In the genomic region with DNA sequence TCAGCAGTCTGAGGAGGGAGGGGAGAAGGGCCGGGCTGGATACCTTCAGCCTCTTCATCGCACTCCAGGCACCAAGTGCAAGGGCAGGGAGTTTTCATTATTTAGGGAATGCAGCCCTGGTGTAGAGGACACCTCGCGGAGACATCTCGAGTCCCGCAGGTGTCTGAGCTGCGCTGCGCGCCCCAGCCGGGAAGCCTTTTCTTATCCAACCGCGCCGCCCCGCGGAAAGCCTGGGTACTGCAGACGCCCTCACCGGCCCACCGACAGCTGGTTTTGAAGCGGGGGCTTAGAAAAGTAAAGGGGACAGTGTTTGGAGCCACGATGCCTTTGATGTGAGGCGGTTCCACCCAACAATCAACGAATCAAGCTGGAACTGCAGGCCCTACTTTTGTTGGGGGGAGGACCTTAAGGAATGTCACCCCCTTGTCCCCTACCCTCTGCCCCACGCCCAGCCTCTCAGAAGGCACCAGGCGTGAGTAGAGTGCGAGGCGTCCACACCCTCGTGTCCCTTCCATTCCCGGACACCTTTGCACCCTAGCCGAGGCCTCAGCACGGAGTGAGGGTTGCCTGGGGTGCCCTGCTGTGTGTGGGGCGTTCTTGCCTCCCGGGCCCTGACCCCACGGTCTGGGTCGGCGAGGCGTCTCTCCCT, we compare ENCODE assay signal across 8 cellular contexts. TPM values are rescaled to one million over a fixed set of nuclear protein-coding genes. Genes with fewer than 3 reads are reported as not detected.
DNase-seq lines count a peak whose midpoint lies in the region; ATAC-seq and TF ChIP-seq lines count a peak whose summit lies in the region.

No MANE protein-coding gene starts in this region.

- no peaks in the 10 kb centered on the region for H3K9me3 Mint-ChIP-seq in activated CD4-positive, alpha-beta memory T cell treated with anti-CD3 and anti-CD28 coated beads, Interleukin-2, amount 10 ng/mL, durations not matched to agents 7 days and 5 days

- peaks cover 52% of the 10 kb centered on the region for H3K27me3 Mint-ChIP-seq in activated CD4-positive, alpha-beta memory T cell treated with anti-CD3 and anti-CD28 coated beads, Interleukin-2, amount 10 ng/mL, durations not matched to agents 7 days and 5 days

- H3K4me3 Mint-ChIP-seq in activated CD4-positive, alpha-beta memory T cell treated with anti-CD3 and anti-CD28 coated beads, Interleukin-2, amount 10 ng/mL, durations not matched to agents 7 days and 5 days = peak overlapping the region; percentile 39

- WGBS in ectodermal cell, 2 experiments = 3 to 4% methylated on average over 36 of the region's 36 CpGs
- WGBS in lung, 2 donors = 2% methylated on average over 36 of the region's 36 CpGs

- H3K27ac Mint-ChIP-seq in activated CD4-positive, alpha-beta memory T cell treated with anti-CD3 and anti-CD28 coated beads, Interleukin-2, amount 10 ng/mL, durations not matched to agents 7 days and 5 days = no peak overlapping the region

- ATAC-seq in GM21723 (IDR thresholded peaks at IDR 0.05; ENCODE audit: unreplicated experiment) = peak; percentile 56
- peak; percentile 75 for ATAC-seq in lung (ENCODE audit: insufficient read depth, low FRiP score)

- H3K9me3 ChIP-seq in ectodermal cell (ENCODE audit: control insufficient read depth, low read length) (no peaks in the 10 kb centered on the region), lung (ENCODE audit: control insufficient read depth in 2 of 2, insufficient read depth in 1 of 2, low read length in 1 of 2) (peaks cover 0 to 4% of the 10 kb centered on the region in 2 donors)

- H3K27me3 ChIP-seq in ectodermal cell (ENCODE audit: control insufficient read depth, insufficient read depth, low read length, poor library complexity, severe bottlenecking) (peaks cover 80% of the 10 kb centered on the region), lung (ENCODE audit: control insufficient read depth, insufficient read depth) (peaks cover 19% of the 10 kb centered on the region)

- H3K36me3 ChIP-seq in ectodermal cell (ENCODE audit: control insufficient read depth, insufficient read depth, low read length) (no peaks in the 10 kb centered on the region), lung (ENCODE audit: control insufficient read depth in 2 of 2, insufficient read depth in 2 of 2, low read length in 2 of 2) (no peaks in the 10 kb centered on the region)

- H3K27ac ChIP-seq in ectodermal cell (ENCODE audit: insufficient read depth, low read depth, low read length, poor library complexity, severe bottlenecking) (no peak overlapping the region), lung (ENCODE audit: low read depth in 1 of 2, low read length in 1 of 2) (no peak overlapping the region)

- peaks cover 37% of the 10 kb centered on the region for H3K4me1 Mint-ChIP-seq in activated CD4-positive, alpha-beta memory T cell treated with anti-CD3 and anti-CD28 coated beads, Interleukin-2, amount 10 ng/mL, durations not matched to agents 7 days and 5 days

- H3K36me3 Mint-ChIP-seq in activated CD4-positive, alpha-beta memory T cell treated with anti-CD3 and anti-CD28 coated beads, Interleukin-2, amount 10 ng/mL, durations not matched to agents 7 days and 5 days (ENCODE audit: low read depth) = peaks cover 5% of the 10 kb centered on the region

- H3K4me1 ChIP-seq in ectodermal cell (ENCODE audit: control insufficient read depth, insufficient read depth, low read length) (peaks cover 12% of the 10 kb centered on the region), lung (ENCODE audit: control insufficient read depth in 2 of 2, insufficient read depth in 2 of 2, low read length in 2 of 2) (peaks cover 0 to 20% of the 10 kb centered on the region in 2 donors)

- POLR2A ChIA-PET in activated CD4-positive, alpha-beta memory T cell treated with anti-CD3 and anti-CD28 coated beads, Interleukin-2, amount 10 ng/mL, durations not matched to agents 7 days and 5 days (lab: Charles Lee) = interaction anchor here (3.5 kb wide), 1 partner anchor 269 kb away, joined by 10 read pairs; no protein-coding TSS in a partner anchor

- DNase-seq in Ammon's horn (ENCODE audit: low spot score) = peak; percentile 65
- DNase-seq in NCI-H345 (lab: John Stamatoyannopoulos, UW) = peak; percentile 75
- peak; percentile 74 for DNase-seq in activated CD4-positive, alpha-beta memory T cell treated with anti-CD3 and anti-CD28 coated beads, Interleukin-2, amount 10 ng/mL, durations not matched to agents 7 days and 5 days
- DNase-seq in lung (ENCODE audit: low spot score) = peak; percentile 72
- DNase-seq in stimulated activated CD8-positive, alpha-beta memory T cell treated with anti-CD3 and anti-CD28 coated beads, Interleukin-15, amount 100 ng/mL, for 24 hours (ENCODE audit: low read depth) = peak; percentile 92
- no peak for DNase-seq in NCI-H1092 (lab: John Stamatoyannopoulos, UW)

- TF ChIP-seq CTCF in lung (IDR thresholded peaks at IDR 0.05; ENCODE audit: control extremely low read depth, extremely low read depth) = peak; percentile 91

- peak overlapping the region; percentile 42 for H3K4me3 ChIP-seq in ectodermal cell (ENCODE audit: insufficient read depth, low read depth, low read length)
- H3K4me3 ChIP-seq in lung = no peak overlapping the region

- CTCF ChIA-PET in activated CD4-positive, alpha-beta memory T cell treated with anti-CD3 and anti-CD28 coated beads, Interleukin-2, amount 10 ng/mL, durations not matched to agents 7 days and 5 days (lab: Charles Lee) = interaction anchor here (0.6 to 7.3 kb wide), 28 partner anchors 9 to 1125 kb away, joined by 3 to 209 read pairs (median 4); a partner anchor contains a TSS

RNA-seq across cellular contexts. Expression of a gene that starts 8.6 kb away (rescaled TPM):
- total RNA-seq in activated CD4-positive, alpha-beta memory T cell treated with anti-CD3 and anti-CD28 coated beads, Interleukin-2, amount 10 ng/mL, durations not matched to agents 7 days and 5 days = not detected
- polyA plus RNA-seq in ectodermal cell (2013, experiment 1 of 4) = not detected
- not detected for polyA plus RNA-seq in ectodermal cell (2013, experiment 2 of 4)
- polyA plus RNA-seq in ectodermal cell (2013, experiment 3 of 4) = not detected
- polyA plus RNA-seq in ectodermal cell (2013, experiment 4 of 4) = not detected
- not detected for total RNA-seq in lung
- not detected for polyA plus RNA-seq in lung
